18 cellular contexts compared by ENCODE assay signal in genomic region chr10:78321500-78321899, GRCh38.
"Had no signal": no experiment of that assay in that cellular context is flagged by ENCODE, and none has a peak within 500 bp of the region (broad histone marks: within the 10 kb centered on the region; RNA-seq: fewer than 3 reads in every experiment).

No MANE protein-coding gene starts in this region.

- H3K4me1 Mint-ChIP-seq: activated B cell treated with CpG ODN at 0.5 μM for 24 hours, endodermal cell, memory B cell had no signal

- H3K27ac ChIP-seq: colonic mucosa, gastroesophageal sphincter, sigmoid colon had no signal

- H3K4me1 ChIP-seq: colonic mucosa had no signal

- H3K36me3 ChIP-seq: colonic mucosa, gastroesophageal sphincter, sigmoid colon had no signal

- H3K27me3 Mint-ChIP-seq: activated naive CD8-positive, alpha-beta T cell treated with anti-CD3 and anti-CD28 coated beads for 36 hours had no signal

- H3K4me3 Mint-ChIP-seq: activated B cell treated with CpG ODN at 0.5 μM for 24 hours; activated naive CD8-positive, alpha-beta T cell treated with anti-CD3 and anti-CD28 coated beads for 36 hours; endodermal cell; memory B cell; nephron progenitor cell; stimulated activated naive B cell treated with anti-CD40 and anti-IgM and Interleukin-4, amounts not matched to agents 10 μg/mL and 1 μg/mL and 100 μg/mL, for 72 hours had no signal

- H3K27ac Mint-ChIP-seq: activated B cell treated with CpG ODN at 0.5 μM for 24 hours; activated naive CD8-positive, alpha-beta T cell treated with anti-CD3 and anti-CD28 coated beads for 36 hours; endodermal cell; memory B cell; nephron progenitor cell; stimulated activated naive B cell treated with anti-CD40 and anti-IgM and Interleukin-4, amounts not matched to agents 10 μg/mL and 1 μg/mL and 100 μg/mL, for 72 hours had no signal

- H3K4me3 ChIP-seq: colonic mucosa, gastroesophageal sphincter, sigmoid colon, smooth muscle cell had no signal

- ATAC-seq: gastroesophageal sphincter; stimulated activated naive B cell treated with anti-CD40 and anti-IgM and Interleukin-4, amounts not matched to agents 10 μg/mL and 1 μg/mL and 100 μg/mL, for 72 hours had no signal

- H3K27me3 ChIP-seq: colonic mucosa, gastroesophageal sphincter, sigmoid colon had no signal

- DNase-seq: activated B cell treated with CpG ODN at 0.5 μM for 24 hours; activated CD4-positive, alpha-beta T cell treated with anti-CD3 and anti-CD28 coated beads for 4 hours; activated CD4-positive, alpha-beta T cell treated with anti-CD3 and anti-CD28 coated beads, Interleukin-2, amount 50 U/mL, for 48 hours; activated naive CD8-positive, alpha-beta T cell treated with anti-CD3 and anti-CD28 coated beads for 36 hours; amniotic stem cell; colonic mucosa; endodermal cell; hypothalamus; nephron progenitor cell; nucleus accumbens; sigmoid colon; stimulated activated CD4-positive, alpha-beta T cell treated with anti-CD3 and anti-CD28 coated beads, Interleukin-15, amount 100 ng/mL, for 24 hours; stimulated activated naive B cell treated with anti-CD40 and anti-IgM and Interleukin-4, amounts not matched to agents 10 μg/mL and 1 μg/mL and 100 μg/mL, for 72 hours; T-helper 1 cell; T1000 had no signal

- H3K9me3 ChIP-seq: colonic mucosa had no signal
